ENCODE assay signal across 12 cellular contexts in genomic region chr18:31679806-31680793, GRCh38. TPM values are rescaled to one million over a fixed set of nuclear protein-coding genes. Genes with fewer than 3 reads are reported as not detected.
DNase-seq lines count a peak whose midpoint lies in the region; ATAC-seq and TF ChIP-seq lines count a peak whose summit lies in the region.
"Had no signal": no experiment of that assay in that cellular context is flagged by ENCODE, and none has a peak within 500 bp of the region (broad histone marks: within the 10 kb centered on the region; RNA-seq: fewer than 3 reads in every experiment).

No MANE protein-coding gene starts in this region.

- no peak for TF ChIP-seq CTCF in esophagus muscularis mucosa (IDR thresholded peaks at IDR 0.05)
- no peak for TF ChIP-seq CTCF in osteoblast (IDR thresholded peaks at IDR 0.05; ENCODE audit: extremely low read depth, low read depth, low read length)
- TF ChIP-seq CTCF in hepatocyte (IDR thresholded peaks at IDR 0.05; ENCODE audit: poor library complexity), result no peak

- H3K27me3 ChIP-seq in GM23248 (replicated peaks; ENCODE audit: insufficient read depth) (no peaks in the 10 kb centered on the region), esophagus muscularis mucosa (no peaks in the 10 kb centered on the region), osteoblast (ENCODE audit: insufficient read depth, low read length) (no peaks in the 10 kb centered on the region), hepatocyte (no peaks in the 10 kb centered on the region)
- H3K27me3 ChIP-seq: BE2C, tibial nerve had no signal

- H2AFZ ChIP-seq in GM23248, result no peak overlapping the region
- no peak overlapping the region for H2AFZ ChIP-seq in osteoblast (ENCODE audit: low read length)
- H2AFZ ChIP-seq in hepatocyte, result no peak overlapping the region

- DNase-seq in GM23248 (no peak), RKO (ENCODE audit: low spot score) (peak; percentile 75), esophagus muscularis mucosa (ENCODE audit: extremely low spot score) (no peak), osteoblast (ENCODE audit: insufficient read length, low spot score, missing footprints) (no peak), hepatocyte (ENCODE audit: low spot score) (no peak)
- DNase-seq in stimulated activated naive CD8-positive, alpha-beta T cell treated with anti-CD3 and anti-CD28 coated beads, Interleukin-15, Interleukin-2, amounts not matched to agents 100 U/mL and 50 U/mL, for 24 hours, result no peak
- DNase-seq: BE2C, NCI-H2227 treated with DMSO at 0.1 percent for 48 hours, posterior cingulate gyrus had no signal

- intact Hi-C loops in esophagus muscularis mucosa (cut with DNase I), result no loop called here

- H3K27ac ChIP-seq in GM23248 (no peak overlapping the region), esophagus muscularis mucosa (replicated peaks in 1 of 4) (peak overlapping the region; percentile 3 to 60 (median 50)), osteoblast (ENCODE audit: low read depth, low read length) (peak overlapping the region; percentile 38), hepatocyte (no peak overlapping the region)
- H3K27ac ChIP-seq: tibial nerve had no signal

- ATAC-seq in GM19035 (IDR thresholded peaks at IDR 0.05; ENCODE audit: unreplicated experiment), result no peak
- ATAC-seq in HG02973 (IDR thresholded peaks at IDR 0.05; ENCODE audit: unreplicated experiment), result no peak
- ATAC-seq in stimulated activated naive CD8-positive, alpha-beta T cell treated with anti-CD3 and anti-CD28 coated beads, Interleukin-15, Interleukin-2, amounts not matched to agents 100 U/mL and 50 U/mL, for 24 hours, result no peak

- peaks cover 21% of the 10 kb centered on the region for H3F3A ChIP-seq in GM23248 (ENCODE audit: insufficient read depth)

- H4K20me1 ChIP-seq in GM23248 (ENCODE audit: insufficient read depth) (no peaks in the 10 kb centered on the region), osteoblast (ENCODE audit: insufficient read depth, low read length) (no peaks in the 10 kb centered on the region), hepatocyte (ENCODE audit: insufficient read depth, poor library complexity, severe bottlenecking) (no peaks in the 10 kb centered on the region)

- H3K9me3 ChIP-seq in GM23248 (ENCODE audit: low read depth), result no peaks in the 10 kb centered on the region
- no peaks in the 10 kb centered on the region for H3K9me3 ChIP-seq in esophagus muscularis mucosa
- H3K9me3 ChIP-seq in osteoblast (ENCODE audit: low read depth, low read length), result no peaks in the 10 kb centered on the region
- H3K9me3 ChIP-seq in hepatocyte (ENCODE audit: low read depth), result no peaks in the 10 kb centered on the region
- H3K9me3 ChIP-seq: BE2C, tibial nerve had no signal

- TF ChIP-seq POLR2A in esophagus muscularis mucosa (IDR thresholded peaks at IDR 0.05; ENCODE audit: low read depth), result no peak

- no peaks in the 10 kb centered on the region for H3K36me3 ChIP-seq in GM23248 (ENCODE audit: low read depth)
- H3K36me3 ChIP-seq in esophagus muscularis mucosa, result no peaks in the 10 kb centered on the region
- no peaks in the 10 kb centered on the region for H3K36me3 ChIP-seq in osteoblast (ENCODE audit: insufficient read depth, low read length)
- H3K36me3 ChIP-seq in hepatocyte (replicated peaks; ENCODE audit: insufficient read depth, low read depth), result no peaks in the 10 kb centered on the region
- H3K36me3 ChIP-seq: BE2C, tibial nerve had no signal

- in situ Hi-C loops in GM23248 (cut with MboI), result no loop called here

- H3K79me2 ChIP-seq in GM23248 (ENCODE audit: insufficient read depth) (no peaks in the 10 kb centered on the region), osteoblast (ENCODE audit: insufficient read depth, low read length) (peaks cover 18% of the 10 kb centered on the region), hepatocyte (peaks cover 71% of the 10 kb centered on the region)

- TF ChIP-seq EP300 in esophagus muscularis mucosa (IDR thresholded peaks at IDR 0.05), result no peak

- H3K4me1 ChIP-seq in GM23248 (ENCODE audit: insufficient read depth) (peaks cover 14% of the 10 kb centered on the region), esophagus muscularis mucosa (peaks cover 14 to 50% (median 34%) of the 10 kb centered on the region in 4 donors), osteoblast (ENCODE audit: insufficient read depth, low read length) (peaks cover 21% of the 10 kb centered on the region), hepatocyte (ENCODE audit: insufficient read depth) (peaks cover 15% of the 10 kb centered on the region)

- 89 to 92% methylated on average over 6 of the region's 6 CpGs for WGBS in GM23248 (ENCODE audit: low coverage in 1 of 2, low lambda C conversion rate in 2 of 2, missing lambda C conversion rate in 2 of 2), 2 experiments
- WGBS in esophagus muscularis mucosa, result 91% methylated on average over 6 of the region's 6 CpGs
- WGBS in hepatocyte (ENCODE audit: low lambda C conversion rate, missing lambda C conversion rate), result 88% methylated on average over 6 of the region's 6 CpGs

- H3K4me3 ChIP-seq in GM23248 (no peak overlapping the region), esophagus muscularis mucosa (no peak overlapping the region), osteoblast (ENCODE audit: insufficient read depth, low read length) (no peak overlapping the region), hepatocyte (no peak overlapping the region)
- H3K4me3 ChIP-seq: tibial nerve had no signal

- H3K4me2 ChIP-seq in GM23248 (ENCODE audit: unreplicated experiment) (peak overlapping the region; percentile 43), osteoblast (ENCODE audit: insufficient read depth, low read length) (peak overlapping the region; percentile 60), hepatocyte (no peak overlapping the region)

- H3K9ac ChIP-seq in GM23248, result no peak overlapping the region

- H3K9me2 ChIP-seq in GM23248 (ENCODE audit: insufficient read depth) (no peaks in the 10 kb centered on the region), hepatocyte (replicated peaks; ENCODE audit: insufficient read depth) (no peaks in the 10 kb centered on the region)

RNA-seq across cellular contexts. Expression of gene B4GALT6, which starts 4.3 kb away (rescaled TPM):
- 2.4 and 2.8 TPM in 2 replicates for total RNA-seq in GM23248 (2014; rRNA removed; shearing (Covaris generic))
- 1.2 and 1.3 TPM in 2 replicates for polyA plus RNA-seq in GM23248 (2016; fragmentation: Nextera tagmentation; extraction: Ambion mirVana)
- 10 to 100 TPM in 2 of 4 donors, 1 to 10 TPM in 2; 4.5 to 12.0 (median 8.0) TPM for total RNA-seq in esophagus muscularis mucosa
- 2.2 and 2.9 TPM in 2 replicates for total RNA-seq in osteoblast
- total RNA-seq in hepatocyte, result 10.3 and 14.1 TPM in 2 replicates
- 3.2 and 4.9 TPM in 2 replicates for polyA plus RNA-seq in hepatocyte

Comparison
In these comparisons a context has a peak if more than half of its experiments do, and no peak if none do; other contexts are left out.
1. H3K27ac ChIP-seq: peak in esophagus muscularis mucosa (4 of 4) and osteoblast (single experiment); none in GM23248 (single experiment) and hepatocyte (single experiment).